ENCODE assay signal across 8 cellular contexts in the genomic region with DNA sequence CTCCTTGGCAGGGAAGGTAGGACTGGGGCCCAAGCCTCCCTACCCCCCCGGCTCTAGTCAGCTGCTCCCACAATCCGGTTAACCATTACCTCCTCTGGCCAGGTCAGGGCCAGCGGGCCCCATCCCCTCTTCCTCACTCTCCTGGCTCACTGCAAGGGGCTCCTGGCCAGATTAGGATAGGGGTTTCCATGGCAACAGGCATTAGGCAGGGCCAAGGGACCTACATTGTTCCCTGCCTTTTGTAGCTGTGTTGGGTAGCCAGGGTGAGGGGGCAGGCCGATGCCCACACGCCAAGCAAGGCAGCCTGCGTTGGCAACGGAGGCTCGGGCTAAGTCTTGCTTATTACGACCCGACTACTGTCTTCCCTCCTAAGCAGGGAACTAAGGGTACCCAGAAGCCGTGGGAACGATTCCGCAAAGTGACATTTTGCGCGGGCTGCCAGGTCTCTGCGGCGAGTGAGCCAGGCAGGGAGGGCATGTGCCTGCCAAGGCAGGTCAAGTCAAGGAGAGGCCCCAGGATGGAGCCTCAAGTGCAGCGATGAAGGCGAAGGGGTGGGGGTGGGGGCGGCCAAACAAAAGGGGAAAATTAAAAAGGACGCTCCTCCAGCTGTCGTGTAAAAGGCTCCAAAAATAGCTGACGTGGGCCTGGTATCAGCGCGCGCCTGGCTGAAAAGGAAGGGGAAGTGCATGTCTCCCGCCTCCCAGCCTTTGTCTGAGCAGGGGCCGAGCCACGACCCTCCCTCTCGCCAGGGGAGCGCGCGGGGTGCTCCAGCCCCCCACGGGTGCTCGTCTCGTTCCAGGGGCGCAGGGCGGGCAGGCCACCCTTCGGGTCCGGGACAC. TPM values are rescaled to one million over a fixed set of nuclear protein-coding genes. Genes with fewer than 3 reads are reported as not detected.
DNase-seq lines count a peak whose midpoint lies in the region; ATAC-seq and TF ChIP-seq lines count a peak whose summit lies in the region.

No MANE protein-coding gene starts in this region.

- intact Hi-C loops in HCT116 (cut with micrococcal nuclease), result no loop called here
- intact Hi-C loops in OCI-LY7 (cut with micrococcal nuclease; ENCODE audit: unreplicated experiment), result loop anchor here (5.0 kb wide), 2 partner anchors 91 to 131 kb away; partner anchors contain the start of genes CIB1 and GDPGP1
- intact Hi-C loops in sigmoid colon (cut with DNase I), result loop anchor here (5.0 kb wide), 1 partner anchor 51 kb away; no protein-coding TSS in a partner anchor

- peaks cover 5% of the 10 kb centered on the region for H3K36me3 Mint-ChIP-seq in brain

- peak overlapping the region; percentile 56 to 77 for H3K4me3 ChIP-seq in HCT116 (replicated peaks in 1 of 2; ENCODE audit: low read depth in 1 of 2, low read length in 2 of 2)
- peak overlapping the region; percentile 89 for H3K4me3 ChIP-seq in OCI-LY7 (ENCODE audit: low read depth, low read length, poor library complexity, severe bottlenecking)
- peak overlapping the region; percentile 89 for H3K4me3 ChIP-seq in iPS-18c (ENCODE audit: insufficient read depth, low read depth, low read length)
- H3K4me3 ChIP-seq in sigmoid colon, result peak overlapping the region; percentile 67 to 95 (median 78)

- peak; percentile 30 for DNase-seq in DMS79 (lab: John Stamatoyannopoulos, UW)
- DNase-seq in HCT116 (ENCODE audit: low read depth, low spot score), result no peak
- peak; percentile 76 for DNase-seq in OCI-LY7 (ENCODE audit: low spot score)
- peak; percentile 78 for DNase-seq in sigmoid colon
- DNase-seq in RKO (ENCODE audit: low spot score), result no peak
- DNase-seq in NCI-H1436 (lab: John Stamatoyannopoulos, UW), result no peak

- H3K27ac ChIP-seq in HCT116 (ENCODE audit: low read depth, low read length), result peak overlapping the region; percentile 82; the same call in 1 of the 2 replicates
- peak overlapping the region; percentile 99 for H3K27ac ChIP-seq in OCI-LY7 (ENCODE audit: low read depth, low read length, poor library complexity, severe bottlenecking)
- peak overlapping the region; percentile 94 to 100 (median 98) for H3K27ac ChIP-seq in sigmoid colon

- no peaks in the 10 kb centered on the region for H3K9me2 ChIP-seq in HCT116 (ENCODE audit: insufficient read depth)
- no peaks in the 10 kb centered on the region for H3K9me2 ChIP-seq in OCI-LY7 (ENCODE audit: insufficient read depth, low read length)

- H3K36me3 ChIP-seq in HCT116 (ENCODE audit: control insufficient read depth in 1 of 2, insufficient read depth in 2 of 2, low read length in 2 of 2) (no peaks in the 10 kb centered on the region), OCI-LY7 (ENCODE audit: insufficient read depth, low read length) (no peaks in the 10 kb centered on the region), sigmoid colon (no peaks in the 10 kb centered on the region)

- TF ChIP-seq CTCF in HCT116 (IDR thresholded peaks at IDR 0.05 in 2 of 3, conservative IDR thresholded peaks at IDR 0.05 in 1 of 3; ENCODE audit: borderline replicate concordance in 1 of 3, insufficient read depth in 1 of 3, low read depth in 2 of 3, low read length in 2 of 3) (no peak), OCI-LY7 (conservative IDR thresholded peaks at IDR 0.05; ENCODE audit: low read length) (no peak), brain (conservative IDR thresholded peaks at IDR 0.05) (no peak), sigmoid colon (IDR thresholded peaks at IDR 0.05) (no peak)

- TF ChIP-seq POLR2A in HCT116 (IDR thresholded peaks at IDR 0.05; ENCODE audit: borderline replicate concordance, extremely low read depth, insufficient read depth, insufficient read length), result no peak
- TF ChIP-seq POLR2A in sigmoid colon (IDR thresholded peaks at IDR 0.05), result no peak

- H3K9ac ChIP-seq in HCT116 (ENCODE audit: low read length), result peak overlapping the region; percentile 86

- no peak for TF ChIP-seq EP300 in sigmoid colon (IDR thresholded peaks at IDR 0.05)

- H3K27me3 ChIP-seq in HCT116 (ENCODE audit: insufficient read depth, low read length) (no peaks in the 10 kb centered on the region), sigmoid colon (no peaks in the 10 kb centered on the region)

- peak overlapping the region; percentile 90 to 93 (median 91) for H3K4me3 Mint-ChIP-seq in brain

- H3K9me3 ChIP-seq in HCT116 (ENCODE audit: control insufficient read depth in 1 of 2, insufficient read depth in 1 of 2, low read depth in 1 of 2, low read length in 2 of 2), result no peaks in the 10 kb centered on the region
- H3K9me3 ChIP-seq in OCI-LY7 (ENCODE audit: low read length), result no peaks in the 10 kb centered on the region
- peaks cover 2% of the 10 kb centered on the region for H3K9me3 ChIP-seq in iPS-18c (ENCODE audit: control insufficient read depth, insufficient read depth, low read length)
- H3K9me3 ChIP-seq in sigmoid colon, result no peaks in the 10 kb centered on the region

- 3 to 6% methylated on average over 40 of the region's 40 CpGs for WGBS in sigmoid colon, 2 donors

- H3K4me2 ChIP-seq in HCT116 (ENCODE audit: low read length) (peak overlapping the region; percentile 93), OCI-LY7 (ENCODE audit: low read length) (peak overlapping the region; percentile 95)

- ATAC-seq in HCT116, result no peak; the same call in 1 of the 2 replicates

- RAD21 ChIA-PET in HCT116 (lab: Charles Lee; ENCODE audit: low non-redundant PET in 1 of 2, low total read pairs in 2 of 2, uncharacterized antibody in 2 of 2, unreplicated experiment in 2 of 2), result no interaction called here

- no peak for TF ChIP-seq RAD21 in HCT116 (IDR thresholded peaks at IDR 0.05; ENCODE audit: low read depth)

- BruUV-seq in HCT116 (replicated peaks; lab: Mats Ljungman, UMichigan) (no TSS peak), OCI-LY7 (replicated peaks; lab: Mats Ljungman, UMichigan) (no TSS peak)

- peaks cover 10% of the 10 kb centered on the region for H3K27me3 Mint-ChIP-seq in brain

- H3K79me2 ChIP-seq in HCT116 (ENCODE audit: insufficient read depth, low read length), result no peaks in the 10 kb centered on the region
- peaks cover 31% of the 10 kb centered on the region for H3K79me2 ChIP-seq in OCI-LY7 (ENCODE audit: insufficient read depth, low read depth, low read length)

- H2AFZ ChIP-seq in HCT116 (ENCODE audit: low read depth, low read length, poor library complexity, severe bottlenecking) (no peak overlapping the region), OCI-LY7 (ENCODE audit: low read length) (peak overlapping the region; percentile 60)

- no peaks in the 10 kb centered on the region for H4K20me1 ChIP-seq in HCT116 (ENCODE audit: insufficient read depth)
- no peaks in the 10 kb centered on the region for H4K20me1 ChIP-seq in OCI-LY7 (ENCODE audit: insufficient read depth, low read length)

- peak overlapping the region; percentile 96 to 99 (median 96) for H3K27ac Mint-ChIP-seq in brain

- H3K4me1 Mint-ChIP-seq in brain, result peaks cover 70% of the 10 kb centered on the region

- no peaks in the 10 kb centered on the region for H3K9me3 Mint-ChIP-seq in brain

- POLR2A ChIA-PET in HCT116 (lab: Charles Lee), result interaction anchor here (1.7 kb wide), 1 partner anchor 133 kb away, joined by 3 read pairs; the partner anchor contains the start of genes CIB1 and GDPGP1
- POLR2A ChIA-PET in OCI-LY7 (lab: Charles Lee), result interaction anchor here (0.6 kb wide), 1 partner anchor 437 kb away, joined by 5 read pairs; no protein-coding TSS in a partner anchor

- H3K4me1 ChIP-seq in HCT116 (ENCODE audit: control insufficient read depth in 1 of 2, insufficient read depth in 2 of 2, low read length in 2 of 2) (peaks cover 14 to 34% of the 10 kb centered on the region in 2 experiments), OCI-LY7 (ENCODE audit: insufficient read depth, low read length, poor library complexity, severe bottlenecking) (peaks cover 65% of the 10 kb centered on the region), sigmoid colon (peaks cover 0 to 88% (median 77%) of the 10 kb centered on the region in 4 donors)

- CTCF ChIA-PET in HCT116 (lab: Charles Lee), result interaction anchor here (1.5 to 1.8 kb wide), 2 partner anchors 14 kb away, joined by 8 to 9 read pairs; no protein-coding TSS in a partner anchor
- CTCF ChIA-PET in OCI-LY7 (lab: Charles Lee; ENCODE audit: unreplicated experiment), result interaction anchor here (0.6 kb wide), 1 partner anchor 90 kb away, joined by 3 read pairs; no protein-coding TSS in a partner anchor

TF ChIP-seq in HCT116, 20 proteins besides CTCF, POLR2A, EP300 and RAD21 (continues in another document):
- TF ChIP-seq SP1 (IDR thresholded peaks at IDR 0.05; ENCODE audit: low read depth) (no peak), POLR2AphosphoS5 (IDR thresholded peaks at IDR 0.05; ENCODE audit: low read depth, low read length) (no peak), TCF7L2 (IDR thresholded peaks at IDR 0.05; ENCODE audit: borderline replicate concordance, extremely low read depth, insufficient read depth, insufficient read length) (no peak), EZH2 (IDR thresholded peaks at IDR 0.05) (no peak), JUND (IDR thresholded peaks at IDR 0.05) (no peak), YY1 (IDR thresholded peaks at IDR 0.05; ENCODE audit: extremely low read depth, insufficient replicate concordance, low read depth, low read length) (no peak), EGR1 (IDR thresholded peaks at IDR 0.05; ENCODE audit: low read depth) (no peak), ELF1 (IDR thresholded peaks at IDR 0.05; ENCODE audit: borderline replicate concordance, low read depth) (no peak)
- TF ChIP-seq, protein P1, sequence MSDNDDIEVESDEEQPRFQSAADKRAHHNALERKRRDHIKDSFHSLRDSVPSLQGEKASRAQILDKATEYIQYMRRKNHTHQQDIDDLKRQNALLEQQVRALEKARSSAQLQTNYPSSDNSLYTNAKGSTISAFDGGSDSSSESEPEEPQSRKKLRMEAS (IDR thresholded peaks at IDR 0.05), result no peak

RNA-seq across cellular contexts. Expression of gene IDH2, which starts 0.9 kb away (rescaled TPM):
- total RNA-seq in HCT116 (2021; ENCODE audit: unreplicated experiment) (48.1 TPM), OCI-LY7 (2022) (216 and 224 TPM in 2 replicates), sigmoid colon (100 to 1,000 TPM in 3 of 4 donors, 10 to 100 TPM in 1; 77.2 to 164 (median 116) TPM)
- polyA plus RNA-seq in HCT116 (2012), result 77.3 and 78.9 TPM in 2 replicates
- 204 and 220 TPM in 2 replicates for total RNA-seq in OCI-LY7 (2014; rRNA removed; shearing (Covaris generic))
- polyA plus RNA-seq in brain (ENCODE audit: insufficient read depth, low read depth, low replicate concordance) (209 TPM), sigmoid colon (100 to 1,000 TPM in 1 of 3 donors, 10 to 100 TPM in 2; 43.8 to 210 (median 90.2) TPM)

Comparison
In these comparisons a context has a peak if more than half of its experiments do, and no peak if none do; other contexts are left out.
1. DNase-seq: peak in DMS79 (single experiment), OCI-LY7 (single experiment) and sigmoid colon (single experiment); none in HCT116 (single experiment), RKO (single experiment) and NCI-H1436 (single experiment).
2. Peak in every context shown above with its lines, with median percentiles within 50 percentile points of each other: H3K27ac ChIP-seq and H3K4me3 ChIP-seq.